In the genomic region with DNA sequence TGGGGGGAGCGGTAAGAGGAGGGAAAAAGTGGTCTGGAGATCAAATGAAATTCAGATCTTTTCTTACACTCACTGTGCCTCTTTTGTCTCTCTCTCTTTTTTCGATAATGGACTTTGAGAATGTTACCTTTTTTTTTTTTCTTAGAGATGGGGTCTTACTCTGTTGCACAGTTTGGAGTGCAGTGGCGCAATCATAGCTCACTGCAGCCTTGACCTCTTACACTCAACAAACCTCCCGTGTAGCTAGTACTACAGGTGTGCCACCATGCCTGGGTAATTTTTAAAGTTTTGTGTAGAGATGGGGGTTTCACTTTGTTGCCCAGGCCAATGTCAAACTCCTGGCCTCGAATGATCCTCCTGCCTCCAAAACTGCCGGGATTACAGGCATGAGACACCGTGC, we compare ENCODE assay signal across 1 cellular context.
TF ChIP-seq lines count a peak whose summit lies in the region.

No MANE protein-coding gene starts in this region.

TF ChIP-seq in IMR-90, 13 proteins besides CTCF, POLR2A, EP300 and RAD21:
- TF ChIP-seq BHLHE40 (IDR thresholded peaks at IDR 0.05; ENCODE audit: low read depth, low read length) (no peak), SMC3 (IDR thresholded peaks at IDR 0.05; ENCODE audit: low read depth, low read length) (no peak), CEBPB (IDR thresholded peaks at IDR 0.05; ENCODE audit: low read depth, low read length) (no peak), MAFK (IDR thresholded peaks at IDR 0.05; ENCODE audit: low read depth, low read length) (no peak), CHD1 (IDR thresholded peaks at IDR 0.05; ENCODE audit: low read depth, low read length) (no peak), MAZ (IDR thresholded peaks at IDR 0.05; ENCODE audit: borderline replicate concordance, low read depth, low read length) (no peak), NFE2L2 (IDR thresholded peaks at IDR 0.05; ENCODE audit: low read depth, low read length) (no peak), RCOR1 (IDR thresholded peaks at IDR 0.05; ENCODE audit: insufficient replicate concordance, low read length) (no peak)
- TF ChIP-seq, protein P1, sequence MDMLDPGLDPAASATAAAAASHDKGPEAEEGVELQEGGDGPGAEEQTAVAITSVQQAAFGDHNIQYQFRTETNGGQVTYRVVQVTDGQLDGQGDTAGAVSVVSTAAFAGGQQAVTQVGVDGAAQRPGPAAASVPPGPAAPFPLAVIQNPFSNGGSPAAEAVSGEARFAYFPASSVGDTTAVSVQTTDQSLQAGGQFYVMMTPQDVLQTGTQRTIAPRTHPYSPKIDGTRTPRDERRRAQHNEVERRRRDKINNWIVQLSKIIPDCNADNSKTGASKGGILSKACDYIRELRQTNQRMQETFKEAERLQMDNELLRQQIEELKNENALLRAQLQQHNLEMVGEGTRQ (IDR thresholded peaks at IDR 0.05; ENCODE audit: low read depth, low read length) = no peak
- TF ChIP-seq, protein P2, sequence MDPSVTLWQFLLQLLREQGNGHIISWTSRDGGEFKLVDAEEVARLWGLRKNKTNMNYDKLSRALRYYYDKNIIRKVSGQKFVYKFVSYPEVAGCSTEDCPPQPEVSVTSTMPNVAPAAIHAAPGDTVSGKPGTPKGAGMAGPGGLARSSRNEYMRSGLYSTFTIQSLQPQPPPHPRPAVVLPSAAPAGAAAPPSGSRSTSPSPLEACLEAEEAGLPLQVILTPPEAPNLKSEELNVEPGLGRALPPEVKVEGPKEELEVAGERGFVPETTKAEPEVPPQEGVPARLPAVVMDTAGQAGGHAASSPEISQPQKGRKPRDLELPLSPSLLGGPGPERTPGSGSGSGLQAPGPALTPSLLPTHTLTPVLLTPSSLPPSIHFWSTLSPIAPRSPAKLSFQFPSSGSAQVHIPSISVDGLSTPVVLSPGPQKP (IDR thresholded peaks at IDR 0.05; ENCODE audit: borderline replicate concordance, low read depth, low read length) = no peak
